ENCODE assay signal across 5 cellular contexts in the genomic region with DNA sequence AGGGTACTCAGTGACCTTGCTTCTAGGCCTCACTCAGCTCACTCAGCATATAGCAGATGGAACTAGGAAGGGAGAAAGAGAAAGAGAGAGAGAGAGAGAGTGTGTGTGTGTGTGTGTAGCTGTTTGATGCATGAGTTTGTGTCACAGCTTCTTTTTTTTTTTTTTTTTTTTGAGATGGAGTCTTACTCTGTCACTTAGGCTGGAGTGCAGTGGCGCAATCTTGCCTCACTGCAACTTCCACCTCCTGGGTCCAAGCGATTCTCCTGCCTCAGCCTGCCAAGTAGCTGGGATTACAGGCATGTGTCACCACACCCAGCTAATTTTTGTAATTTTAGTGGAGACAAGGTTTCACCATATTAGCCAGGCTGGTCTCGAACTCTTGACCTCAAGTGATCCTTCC. TPM values are rescaled to one million over a fixed set of nuclear protein-coding genes. Genes with fewer than 3 reads are reported as not detected.
"Had no signal": no experiment of that assay in that cellular context is flagged by ENCODE, and none has a peak within 500 bp of the region (broad histone marks: within the 10 kb centered on the region; RNA-seq: fewer than 3 reads in every experiment).

No MANE protein-coding gene starts in this region.

RNA-seq across cellular contexts. Expression of a gene that starts 16.3 kb away (rescaled TPM):
- total RNA-seq: dermis blood vessel endothelial cell, myocyte, neural crest cell, osteocyte had no signal

RNA-seq across cellular contexts. Expression of a gene that starts 25.6 kb away (rescaled TPM):
- polyA plus RNA-seq: immature natural killer cell had no signal
